1 cellular context compared by ENCODE assay signal in genomic region chrX:47047989-47048388, GRCh38.
TF ChIP-seq lines count a peak whose summit lies in the region.

No MANE protein-coding gene starts in this region.

TF ChIP-seq in HepG2, 621 proteins besides CTCF, POLR2A, EP300 and RAD21:
- no peak for TF ChIP-seq SOX13 (IDR thresholded peaks at IDR 0.05)
- no peak for TF ChIP-seq SOX13 (CRISPR knock-in tag; conservative IDR thresholded peaks at IDR 0.05 in 1 of 2, IDR thresholded peaks at IDR 0.05 in 1 of 2)
- TF ChIP-seq EZH2 (conservative IDR thresholded peaks at IDR 0.05; ENCODE audit: low read depth, low read length) = no peak
- TF ChIP-seq REL (CRISPR knock-in tag; conservative IDR thresholded peaks at IDR 0.05) = no peak
- TF ChIP-seq STAG1 (CRISPR knock-in tag; IDR thresholded peaks at IDR 0.05) = peak; percentile 26
